19 cellular contexts compared by ENCODE assay signal in the genomic region with DNA sequence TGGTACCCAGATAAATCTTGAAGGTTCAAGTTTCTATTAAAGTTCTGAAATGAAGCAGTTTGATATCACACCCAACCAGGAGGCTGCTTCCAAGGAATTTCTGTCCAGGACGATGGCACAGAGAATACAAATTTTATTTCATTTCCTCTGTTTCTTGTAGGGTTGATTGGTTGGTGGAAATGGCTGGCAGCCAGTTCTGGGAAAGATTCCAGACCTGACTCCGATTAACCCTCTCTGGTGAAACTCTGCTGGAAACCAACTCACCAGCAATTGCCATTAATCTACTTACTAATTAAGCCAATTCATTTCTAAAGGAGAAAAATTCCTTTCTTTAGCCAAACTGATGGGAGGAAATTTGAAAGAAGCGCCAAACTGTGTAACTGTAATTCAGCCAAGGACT. TPM values are rescaled to one million over a fixed set of nuclear protein-coding genes. Genes with fewer than 3 reads are reported as not detected.
"Had no signal": no experiment of that assay in that cellular context is flagged by ENCODE, and none has a peak within 500 bp of the region (broad histone marks: within the 10 kb centered on the region; RNA-seq: fewer than 3 reads in every experiment).

No MANE protein-coding gene starts in this region.

- DNase-seq: dorsolateral prefrontal cortex; effector CD4-positive, alpha-beta T cell; kidney; natural killer cell; retina; stimulated activated CD4-positive, alpha-beta T cell treated with anti-CD3 and anti-CD28 coated beads, Interleukin-2, amount 100 ng/mL, for 24 hours; stimulated activated CD4-positive, alpha-beta T cell treated with anti-CD3 and anti-CD28 coated beads, Interleukin-4, amount 100 ng/mL, for 24 hours; stimulated activated naive CD4-positive, alpha-beta T cell treated with Interleukin-2 at 50 U/mL for 16 hours; stomach; thyroid gland; trophoblast cell had no signal

- H3K27ac ChIP-seq: dorsolateral prefrontal cortex, neutrophil, stomach, thyroid gland, vagina had no signal

- H3K36me3 ChIP-seq: neutrophil, pancreas, stomach, thyroid gland, vagina had no signal

- H3K27me3 ChIP-seq: pancreas, vagina had no signal

- FAIRE-seq: frontal cortex, kidney, pancreas had no signal

- H3K4me1 ChIP-seq: thyroid gland, vagina had no signal

- H3K9me3 ChIP-seq: neutrophil, pancreas, stomach, thyroid gland, vagina had no signal

- H3K4me3 ChIP-seq: dorsolateral prefrontal cortex, lung, stomach, thyroid gland, vagina had no signal

RNA-seq across cellular contexts. Expression of gene PTF1A, which starts 10.6 kb away (rescaled TPM):
- polyA plus RNA-seq: esophagus, liver, lung, neural cell had no signal
